In genomic region chr18:54416459-54416858, GRCh38 we compare ENCODE assay signal across 16 cellular contexts. TPM values are rescaled to one million over a fixed set of nuclear protein-coding genes. Genes with fewer than 3 reads are reported as not detected.
DNase-seq lines count a peak whose midpoint lies in the region; TF ChIP-seq lines count a peak whose summit lies in the region.
"Had no signal": no experiment of that assay in that cellular context is flagged by ENCODE, and none has a peak within 500 bp of the region (broad histone marks: within the 10 kb centered on the region; RNA-seq: fewer than 3 reads in every experiment).

No MANE protein-coding gene starts in this region.

- H3K27me3 ChIP-seq in osteoblast (ENCODE audit: insufficient read depth, low read length): no peaks in the 10 kb centered on the region

- no peaks in the 10 kb centered on the region for H4K20me1 ChIP-seq in osteoblast (ENCODE audit: insufficient read depth, low read length)

- H3K4me1 ChIP-seq in osteoblast (ENCODE audit: insufficient read depth, low read length): peaks cover 14% of the 10 kb centered on the region

- H3K27ac ChIP-seq in osteoblast (ENCODE audit: low read depth, low read length): peak overlapping the region; percentile 23
- H3K27ac ChIP-seq: thoracic aorta had no signal

- TF ChIP-seq CTCF in fibroblast of mammary gland (conservative IDR thresholded peaks at IDR 0.05; ENCODE audit: control insufficient read depth, insufficient read depth, low read depth, low read length) (no peak), osteoblast (IDR thresholded peaks at IDR 0.05; ENCODE audit: extremely low read depth, low read depth, low read length) (no peak)

- DNase-seq in Caki2 (ENCODE audit: low read depth) (peak; percentile 6), RPMI7951 (ENCODE audit: low read depth) (peak; percentile 24), fibroblast of mammary gland (ENCODE audit: low read depth) (peak; percentile 90), osteoblast (ENCODE audit: insufficient read length, low spot score, missing footprints) (no peak), NCI-H187 (lab: John Stamatoyannopoulos, UW) (no peak), NCI-H2029 (lab: John Stamatoyannopoulos, UW) (no peak), iPS-NIHi7 (ENCODE audit: extremely low spot score) (no peak), mucosa of gallbladder (ENCODE audit: low spot score) (no peak)
- DNase-seq: GOT3; naive thymus-derived CD8-positive, alpha-beta T cell; NCI-H1105 treated with DMSO at 0.1 percent for 48 hours; NCI-H510A treated with DMSO at 0.1 percent for 48 hours; small intestine had no signal

- H3K4me3 ChIP-seq in fibroblast of mammary gland (ENCODE audit: control insufficient read depth, low read depth, low read length): no peak overlapping the region
- H3K4me3 ChIP-seq in osteoblast (ENCODE audit: insufficient read depth, low read length): no peak overlapping the region
- H3K4me3 ChIP-seq: GM12878, thoracic aorta had no signal

- in situ Hi-C loops in Caki2 (cut with HindIII; ENCODE audit: low pct_unique_long_range_greater_than_20kb, low sequenced_read_pairs): no loop called here

- no peaks in the 10 kb centered on the region for H3K9me3 ChIP-seq in osteoblast (ENCODE audit: low read depth, low read length)
- H3K9me3 ChIP-seq: thoracic aorta had no signal

- no peaks in the 10 kb centered on the region for H3K79me2 ChIP-seq in osteoblast (ENCODE audit: insufficient read depth, low read length)

- H3K36me3 ChIP-seq in osteoblast (ENCODE audit: insufficient read depth, low read length): no peaks in the 10 kb centered on the region
- H3K36me3 ChIP-seq: thoracic aorta had no signal

- peak overlapping the region; percentile 22 for H3K4me2 ChIP-seq in osteoblast (ENCODE audit: insufficient read depth, low read length)

- no peak overlapping the region for H2AFZ ChIP-seq in osteoblast (ENCODE audit: low read length)

RNA-seq across cellular contexts. Expression of gene C18orf54, which starts 58.8 kb away (rescaled TPM):
- total RNA-seq in Caki2 (2014; rRNA removed; shearing (Covaris generic); ENCODE audit: low replicate concordance): 5.6 and 23.0 TPM in 2 replicates
- 7.6 and 10.1 TPM in 2 replicates for total RNA-seq in RPMI7951 (2014; rRNA removed; shearing (Covaris generic))
- total RNA-seq in osteoblast (1.8 TPM in 2 replicates), mucosa of gallbladder (1.3 TPM)

RNA-seq across cellular contexts. Expression of gene STARD6, which starts 58.8 kb away (rescaled TPM):
- not detected in 2 replicates for total RNA-seq in Caki2 (2014; rRNA removed; shearing (Covaris generic); ENCODE audit: low replicate concordance)
- total RNA-seq in RPMI7951 (2014; rRNA removed; shearing (Covaris generic)): 0.84 and 0.88 TPM in 2 replicates
- total RNA-seq in osteoblast: not detected in 2 replicates
- total RNA-seq in mucosa of gallbladder: not detected
- total RNA-seq: activated T-helper 2 cell treated with anti-CD3 and anti-CD28 coated beads, Interferon-gamma antibody, Interleukin-2, Interleukin-4, amounts not matched to agents 10 μg/mL and 5 μg/mL and 100 μg/mL, durations not matched to agents 14 hours and 24 hours and 36 hours; naive thymus-derived CD8-positive, alpha-beta T cell; thoracic aorta had no signal

Comparison
In these comparisons a context has a peak if more than half of its experiments do, and no peak if none do; other contexts are left out.
1. DNase-seq: peak in Caki2 (single experiment), RPMI7951 (single experiment) and fibroblast of mammary gland (single experiment); none in osteoblast (single experiment), NCI-H187 (0 of 2), NCI-H2029 (single experiment), iPS-NIHi7 (single experiment) and mucosa of gallbladder (single experiment).